In genomic region chr20:12721636-12722035, GRCh38 we compare ENCODE assay signal across 23 cellular contexts.
"Had no signal": no experiment of that assay in that cellular context is flagged by ENCODE, and none has a peak within 500 bp of the region (broad histone marks: within the 10 kb centered on the region; RNA-seq: fewer than 3 reads in every experiment).

No MANE protein-coding gene starts in this region.

- H3K27me3 ChIP-seq: MG63, SJCRH30 had no signal

- H3K36me3 ChIP-seq: MG63, SJCRH30 had no signal

- H3K4me3 ChIP-seq: MG63, SJCRH30 had no signal

- H3K9me3 ChIP-seq: MG63 had no signal

- H3K27ac ChIP-seq: RWPE1, SJCRH30 had no signal

- DNase-seq: KBM-7, MG63, NCI-H1092, NCI-H1105 treated with DMSO at 0.1 percent for 48 hours, NCI-H1417 treated with DMSO at 0.1 percent for 48 hours, NCI-H146, NCI-H1694 treated with DMSO at 0.1 percent for 48 hours, NCI-H1930, NCI-H2081, NCI-H2107, NCI-H2171, NCI-H226, NCI-H446, NCI-H510A, NCI-H524 treated with DMSO at 0.1 percent for 48 hours, NCI-H69, NCI-H774, SHP77 treated with DMSO at 0.1 percent for 48 hours, SJCRH30, T-helper 1 cell had no signal

- FAIRE-seq: RCC 7860 had no signal

- ATAC-seq: SK-N-SH treated with all-trans-retinoic acid at 6 μM for 48 hours had no signal
